In genomic region chr21:36691539-36692124, GRCh38 we compare ENCODE assay signal across 17 cellular contexts. TPM values are rescaled to one million over a fixed set of nuclear protein-coding genes. Genes with fewer than 3 reads are reported as not detected.
DNase-seq lines count a peak whose midpoint lies in the region; ATAC-seq and TF ChIP-seq lines count a peak whose summit lies in the region.
"Had no signal": no experiment of that assay in that cellular context is flagged by ENCODE, and none has a peak within 500 bp of the region (broad histone marks: within the 10 kb centered on the region; RNA-seq: fewer than 3 reads in every experiment).

No MANE protein-coding gene starts in this region.

- TF ChIP-seq CTCF in WTC11 (IDR thresholded peaks at IDR 0.05) (no peak), nephron (IDR thresholded peaks at IDR 0.05; ENCODE audit: unreplicated experiment in 3 of 3) (no peak)

- H3K4me1 Mint-ChIP-seq in WTC11 (peaks cover 47% of the 10 kb centered on the region), nephron (peaks cover 27% of the 10 kb centered on the region)

- H3K27me3 Mint-ChIP-seq in WTC11 (ENCODE audit: low read depth) (peaks cover 98% of the 10 kb centered on the region), nephron (ENCODE audit: low read depth) (peaks cover 96% of the 10 kb centered on the region)

- ATAC-seq in WTC11: no peak

- peaks cover 2% of the 10 kb centered on the region; the same call in 1 of the 2 replicates for H3K36me3 Mint-ChIP-seq in WTC11
- H3K36me3 Mint-ChIP-seq in nephron (ENCODE audit: low read depth): no peaks in the 10 kb centered on the region
- H3K36me3 Mint-ChIP-seq: activated CD4-positive, alpha-beta memory T cell treated with anti-CD3 and anti-CD28 coated beads for 36 hours; activated naive CD4-positive, alpha-beta T cell treated with anti-CD3 and anti-CD28 coated beads, Interleukin-2, amount 50 U/mL, for 24 hours had no signal

- CTCF ChIA-PET in WTC11 (lab: Charles Lee): interaction anchor here (0.8 to 3.5 kb wide), 10 partner anchors 10 to 269 kb away, joined by 3 to 52 read pairs (median 6); no protein-coding TSS in a partner anchor

- H3K27ac Mint-ChIP-seq in WTC11: no peak overlapping the region
- H3K27ac Mint-ChIP-seq in nephron: no peak overlapping the region
- H3K27ac Mint-ChIP-seq: activated CD4-positive, alpha-beta memory T cell treated with anti-CD3 and anti-CD28 coated beads for 36 hours had no signal

- H3K4me3 Mint-ChIP-seq in WTC11: peak overlapping the region; percentile 52
- H3K4me3 Mint-ChIP-seq in nephron: peak overlapping the region in 2 of 3 experiments; percentile 30 to 44
- H3K4me3 Mint-ChIP-seq: activated CD4-positive, alpha-beta memory T cell treated with anti-CD3 and anti-CD28 coated beads for 36 hours; activated naive CD4-positive, alpha-beta T cell treated with anti-CD3 and anti-CD28 coated beads, Interleukin-2, amount 50 U/mL, for 24 hours had no signal

- H3K9me3 Mint-ChIP-seq in WTC11 (peaks cover 8% of the 10 kb centered on the region), nephron (peaks cover 3% of the 10 kb centered on the region)
- H3K9me3 Mint-ChIP-seq: activated CD4-positive, alpha-beta memory T cell treated with anti-CD3 and anti-CD28 coated beads for 36 hours; activated naive CD4-positive, alpha-beta T cell treated with anti-CD3 and anti-CD28 coated beads, Interleukin-2, amount 50 U/mL, for 24 hours; activated T-cell treated with anti-CD3 and anti-CD28 coated beads, Interleukin-2, amount 50 U/mL, for 24 hours had no signal

- POLR2A ChIA-PET in WTC11 (lab: Charles Lee): interaction anchor here (1.1 kb wide), 1 partner anchor 19 kb away, joined by 3 read pairs; no protein-coding TSS in a partner anchor

- DNase-seq in DMS79 (lab: John Stamatoyannopoulos, UW): peak; percentile 78
- DNase-seq in NCI-H1105 (lab: John Stamatoyannopoulos, UW): peak; percentile 18
- DNase-seq in WTC11 (ENCODE audit: low spot score): no peak
- DNase-seq in middle frontal gyrus (ENCODE audit: extremely low spot score, low spot score): no peak
- DNase-seq in 8988T: no peak
- no peak for DNase-seq in putamen (ENCODE audit: low spot score)
- DNase-seq in dedifferentiated amniotic fluid mesenchymal stem cell (ENCODE audit: extremely low spot score): no peak
- DNase-seq: activated CD4-positive, alpha-beta memory T cell treated with anti-CD3 and anti-CD28 coated beads for 36 hours; activated T-cell treated with anti-CD3 and anti-CD28 coated beads, Interleukin-2, amount 50 U/mL, for 24 hours; foreskin melanocyte; HCEC 1CT; NK-92 treated with Interleukin-12 subunit alpha and Interleukin-12 subunit beta, amount 100 ng/mL, for 24 hours; stimulated activated CD4-positive, alpha-beta T cell treated with anti-CD3 and anti-CD28 coated beads, Interleukin-2, amount 100 ng/mL, for 24 hours had no signal

TF ChIP-seq in WTC11, 78 proteins besides CTCF, POLR2A, EP300 and RAD21:
- no peak for TF ChIP-seq TEAD1 (CRISPR knock-in tag; IDR thresholded peaks at IDR 0.05)
- TF ChIP-seq ERG (CRISPR knock-in tag; IDR thresholded peaks at IDR 0.05): no peak
- no peak for TF ChIP-seq AFF4 (CRISPR knock-in tag; IDR thresholded peaks at IDR 0.05; ENCODE audit: borderline replicate concordance)
- TF ChIP-seq NR3C1 (CRISPR knock-in tag; conservative IDR thresholded peaks at IDR 0.05; ENCODE audit: low read depth): no peak
- no peak for TF ChIP-seq ARID4B (CRISPR knock-in tag; IDR thresholded peaks at IDR 0.05; ENCODE audit: borderline replicate concordance)
- no peak for TF ChIP-seq EMX1 (CRISPR knock-in tag; IDR thresholded peaks at IDR 0.05)
- TF ChIP-seq KAT7 (CRISPR knock-in tag; IDR thresholded peaks at IDR 0.05; ENCODE audit: borderline replicate concordance): no peak
- no peak for TF ChIP-seq IRF1 (CRISPR knock-in tag; IDR thresholded peaks at IDR 0.05)
- TF ChIP-seq PREB (CRISPR knock-in tag; IDR thresholded peaks at IDR 0.05; ENCODE audit: borderline replicate concordance): no peak
- no peak for TF ChIP-seq NR2C2 (CRISPR knock-in tag; IDR thresholded peaks at IDR 0.05)
- TF ChIP-seq PRRX2 (CRISPR knock-in tag; IDR thresholded peaks at IDR 0.05): no peak
- TF ChIP-seq GTF2I (CRISPR knock-in tag; conservative IDR thresholded peaks at IDR 0.05): no peak
- no peak for TF ChIP-seq SMAD3 (CRISPR knock-in tag; IDR thresholded peaks at IDR 0.05; ENCODE audit: borderline replicate concordance)

RNA-seq across cellular contexts. Expression of gene SIM2, which starts 7.3 kb away (rescaled TPM):
- total RNA-seq in WTC11 (2021): 0.09 to 0.17 TPM (median 0.11 TPM) in 3 replicates
- total RNA-seq: mononuclear cell, right atrium auricular region had no signal

Comparison
In these comparisons a context has a peak if more than half of its experiments do, and no peak if none do; other contexts are left out.
1. DNase-seq: peak in DMS79 (single experiment) and NCI-H1105 (single experiment); none in WTC11 (single experiment), middle frontal gyrus (single experiment), 8988T (single experiment), putamen (single experiment) and dedifferentiated amniotic fluid mesenchymal stem cell (single experiment).